Comparison of ENCODE assay signal across 1 cellular context in genomic region chr1:109793486-109794318, GRCh38.
A peak's percentile ranks its signal among the peaks of the same experiment; 100 is the strongest.
TF ChIP-seq lines count a peak whose summit lies in the region.

No MANE protein-coding gene starts in this region.

TF ChIP-seq in K562, 482 proteins besides CTCF, POLR2A, EP300 and RAD21 (continued from another document):
- TF ChIP-seq RREB1 (CRISPR knock-in tag; IDR thresholded peaks at IDR 0.05) (no peak), GTF2B (IDR thresholded peaks at IDR 0.05; ENCODE audit: extremely low read depth, insufficient read length) (no peak), NCOA4 (IDR thresholded peaks at IDR 0.05; ENCODE audit: partially characterized antibody) (no peak), ZNF75A (CRISPR knock-in tag; IDR thresholded peaks at IDR 0.05) (no peak), TFE3 (CRISPR knock-in tag; IDR thresholded peaks at IDR 0.05) (no peak), ZFP1 (CRISPR knock-in tag; IDR thresholded peaks at IDR 0.05) (no peak), STAT5B (CRISPR knock-in tag; IDR thresholded peaks at IDR 0.05) (no peak), ZBTB8A (IDR thresholded peaks at IDR 0.05; ENCODE audit: partially characterized antibody) (no peak), NR0B1 (IDR thresholded peaks at IDR 0.05; ENCODE audit: partially characterized antibody) (no peak), TCFL5 (CRISPR knock-in tag; conservative IDR thresholded peaks at IDR 0.05) (no peak), EGR1 (conservative IDR thresholded peaks at IDR 0.05) (peak; percentile 86), U2AF1 (optimal IDR thresholded peaks at IDR 0.05; ENCODE audit: low read depth, low read length) (no peak), ZNF311 (CRISPR knock-in tag; IDR thresholded peaks at IDR 0.05) (no peak)
